ENCODE assay signal across 15 cellular contexts in genomic region chr16:70396209-70396904, GRCh38. TPM values are rescaled to one million over a fixed set of nuclear protein-coding genes. Genes with fewer than 3 reads are reported as not detected.
DNase-seq lines count a peak whose midpoint lies in the region; ATAC-seq, FAIRE-seq and TF ChIP-seq lines count a peak whose summit lies in the region.
"Had no signal": no experiment of that assay in that cellular context is flagged by ENCODE, and none has a peak within 500 bp of the region (broad histone marks: within the 10 kb centered on the region; RNA-seq: fewer than 3 reads in every experiment).

No MANE protein-coding gene starts in this region.

- no peak for TF ChIP-seq POLR2A in HepG2 (IDR thresholded peaks at IDR 0.05; ENCODE audit: insufficient read depth in 1 of 2, low read depth in 2 of 2, low read length in 2 of 2)

- no peaks in the 10 kb centered on the region for H3K27me3 Mint-ChIP-seq in effector memory CD8-positive, alpha-beta T cell
- H3K27me3 Mint-ChIP-seq in activated T-helper 1 cell treated with anti-CD3 and anti-CD28 coated beads, Interleukin-12 subunit alpha, Interleukin-12 subunit beta, Interleukin-2, Interleukin-4 antibody, amounts not matched to agents 30 ng/mL and 10 ng/mL and 1 ng/mL, durations not matched to agents 14 hours and 24 hours and 36 hours (ENCODE audit: insufficient read depth), result no peaks in the 10 kb centered on the region

- in situ Hi-C loops in HepG2 (cut with HindIII; ENCODE audit: extremely low pct_ligation_motif_present, low pct_unique_long_range_greater_than_20kb), result loop anchor here (5.0 kb wide), 1 partner anchor 71 kb away; no protein-coding TSS in a partner anchor

- no peak for FAIRE-seq in HepG2 (lab: Jason Lieb, UNC)

- no peak overlapping the region for H3K4me2 ChIP-seq in MM.1S (ENCODE audit: low read depth, low read length)
- no peak overlapping the region for H3K4me2 ChIP-seq in HepG2 (ENCODE audit: low read depth, low read length)

- H3K4me1 ChIP-seq in MM.1S (ENCODE audit: low read length) (no peaks in the 10 kb centered on the region), HepG2 (ENCODE audit: insufficient read depth, low read length) (peaks cover 4% of the 10 kb centered on the region; the same call in 1 of the 2 replicates)

- H3K9me3 ChIP-seq in MM.1S (replicated peaks; ENCODE audit: insufficient read depth, low read length), result no peaks in the 10 kb centered on the region
- no peaks in the 10 kb centered on the region for H3K9me3 ChIP-seq in HepG2 (ENCODE audit: low read length)

- H3K27me3 ChIP-seq in MM.1S (replicated peaks; ENCODE audit: insufficient read depth, low read length) (no peaks in the 10 kb centered on the region), HepG2 (ENCODE audit: control insufficient read depth in 1 of 2, insufficient read depth in 2 of 2, low read length in 2 of 2) (no peaks in the 10 kb centered on the region)

- H3K27ac Mint-ChIP-seq in effector memory CD8-positive, alpha-beta T cell, result no peak overlapping the region
- no peak overlapping the region for H3K27ac Mint-ChIP-seq in activated T-helper 1 cell treated with anti-CD3 and anti-CD28 coated beads, Interleukin-12 subunit alpha, Interleukin-12 subunit beta, Interleukin-2, Interleukin-4 antibody, amounts not matched to agents 30 ng/mL and 10 ng/mL and 1 ng/mL, durations not matched to agents 14 hours and 24 hours and 36 hours
- H3K27ac Mint-ChIP-seq: CD8-positive, alpha-beta T cell had no signal

- H3K4me3 Mint-ChIP-seq in effector memory CD8-positive, alpha-beta T cell, result no peak overlapping the region
- H3K4me3 Mint-ChIP-seq in activated T-helper 1 cell treated with anti-CD3 and anti-CD28 coated beads, Interleukin-12 subunit alpha, Interleukin-12 subunit beta, Interleukin-2, Interleukin-4 antibody, amounts not matched to agents 30 ng/mL and 10 ng/mL and 1 ng/mL, durations not matched to agents 14 hours and 24 hours and 36 hours, result no peak overlapping the region
- H3K4me3 Mint-ChIP-seq: CD8-positive, alpha-beta T cell; immature natural killer cell had no signal

- no peak for TF ChIP-seq CTCF in MM.1S (IDR thresholded peaks at IDR 0.05; ENCODE audit: low read length)
- no peak for TF ChIP-seq CTCF in VCaP (conservative IDR thresholded peaks at IDR 0.05)
- TF ChIP-seq CTCF in HepG2 (CRISPR knock-in tag; IDR thresholded peaks at IDR 0.05), result no peak

- no peaks in the 10 kb centered on the region; the same call in 1 of the 2 replicates for H3K79me2 ChIP-seq in MM.1S (ENCODE audit: low read length)
- H3K79me2 ChIP-seq in HepG2 (ENCODE audit: insufficient read depth, low read length), result peaks cover 3% of the 10 kb centered on the region

- WGBS in HepG2 (ENCODE audit: low lambda C conversion rate), result 86% methylated on average over 7 of the region's 7 CpGs

- POLR2A ChIA-PET in HepG2 (lab: Yijun Ruan, JAX), result interaction anchor here (0.7 to 1.0 kb wide), 4 partner anchors 15 to 258 kb away, joined by 3 to 4 read pairs (median 4); partner anchors contain the start of gene FCSK

- H3K36me3 ChIP-seq in MM.1S (replicated peaks; ENCODE audit: insufficient read depth, low read length) (no peaks in the 10 kb centered on the region), HepG2 (replicated peaks in 1 of 2; ENCODE audit: control insufficient read depth in 1 of 2, insufficient read depth in 2 of 2, low read length in 2 of 2) (peaks cover 38 to 58% of the 10 kb centered on the region in 2 experiments)

- TF ChIP-seq EP300 in HepG2 (IDR thresholded peaks at IDR 0.05; ENCODE audit: low read depth in 2 of 2, low read length in 2 of 2) (no peak), HepG2 (CRISPR knock-in tag; IDR thresholded peaks at IDR 0.05; ENCODE audit: borderline replicate concordance) (no peak)

- no peaks in the 10 kb centered on the region for H3K9me2 ChIP-seq in MM.1S (replicated peaks; ENCODE audit: insufficient read depth, low read length)

- no peak overlapping the region for H3K9ac ChIP-seq in MM.1S (ENCODE audit: low read length)
- no peak overlapping the region for H3K9ac ChIP-seq in HepG2 (ENCODE audit: insufficient read depth, low read depth, low read length)

- H3K4me1 Mint-ChIP-seq in effector memory CD8-positive, alpha-beta T cell (ENCODE audit: low read depth in 2 of 2), result peaks cover 0 to 1% of the 10 kb centered on the region in 2 donors
- H3K4me1 Mint-ChIP-seq in activated T-helper 1 cell treated with anti-CD3 and anti-CD28 coated beads, Interleukin-12 subunit alpha, Interleukin-12 subunit beta, Interleukin-2, Interleukin-4 antibody, amounts not matched to agents 30 ng/mL and 10 ng/mL and 1 ng/mL, durations not matched to agents 14 hours and 24 hours and 36 hours (ENCODE audit: low read depth), result peaks cover 5% of the 10 kb centered on the region

- ATAC-seq in HepG2 (no peak), HG03039 (IDR thresholded peaks at IDR 0.05; ENCODE audit: unreplicated experiment) (no peak), GM19351 (IDR thresholded peaks at IDR 0.05; ENCODE audit: unreplicated experiment) (no peak)
- ATAC-seq in effector memory CD8-positive, alpha-beta T cell (replicated peaks), result no peak

- 0 out of 2 replicates have a peak, but pooled peaks cover 6% of the 10 kb centered on the region for H3F3A ChIP-seq in MM.1S (ENCODE audit: insufficient read depth, low read length)

- H3K9me3 Mint-ChIP-seq in effector memory CD8-positive, alpha-beta T cell, result no peaks in the 10 kb centered on the region
- no peaks in the 10 kb centered on the region for H3K9me3 Mint-ChIP-seq in activated T-helper 1 cell treated with anti-CD3 and anti-CD28 coated beads, Interleukin-12 subunit alpha, Interleukin-12 subunit beta, Interleukin-2, Interleukin-4 antibody, amounts not matched to agents 30 ng/mL and 10 ng/mL and 1 ng/mL, durations not matched to agents 14 hours and 24 hours and 36 hours
- H3K9me3 Mint-ChIP-seq: CD8-positive, alpha-beta T cell; immature natural killer cell had no signal

- no peak for TF ChIP-seq RAD21 in HepG2 (CRISPR knock-in tag; IDR thresholded peaks at IDR 0.05)

- H3K4me3 ChIP-seq in MM.1S (ENCODE audit: low read length), result no peak overlapping the region
- no peak overlapping the region for H3K4me3 ChIP-seq in HepG2 (replicated peaks in 1 of 3; ENCODE audit: insufficient read depth in 1 of 3, low read depth in 2 of 3, low read length in 3 of 3)

- H4K20me1 ChIP-seq in MM.1S (ENCODE audit: insufficient read depth, low read length) (no peaks in the 10 kb centered on the region), HepG2 (ENCODE audit: insufficient read depth, low read length) (no peaks in the 10 kb centered on the region; the same call in 1 of the 2 replicates)

- CTCF ChIA-PET in HepG2 (lab: Yijun Ruan, JAX; ENCODE audit: low intra/inter-chr PET ratio, low total read pairs), result interaction anchor here (1.5 to 3.4 kb wide), 3 partner anchors 71 to 257 kb away, joined by 9 to 47 read pairs (median 11); no protein-coding TSS in a partner anchor

- H3K36me3 Mint-ChIP-seq in effector memory CD8-positive, alpha-beta T cell (ENCODE audit: insufficient read depth), result peaks cover 6% of the 10 kb centered on the region
- peaks cover 2% of the 10 kb centered on the region for H3K36me3 Mint-ChIP-seq in activated T-helper 1 cell treated with anti-CD3 and anti-CD28 coated beads, Interleukin-12 subunit alpha, Interleukin-12 subunit beta, Interleukin-2, Interleukin-4 antibody, amounts not matched to agents 30 ng/mL and 10 ng/mL and 1 ng/mL, durations not matched to agents 14 hours and 24 hours and 36 hours (ENCODE audit: low read depth)
- H3K36me3 Mint-ChIP-seq: immature natural killer cell had no signal

- H2AFZ ChIP-seq in MM.1S (ENCODE audit: low read length), result no peak overlapping the region
- H2AFZ ChIP-seq in HepG2 (ENCODE audit: low read length), result no peak overlapping the region

- intact Hi-C loops in HepG2 (cut with micrococcal nuclease; ENCODE audit: unreplicated experiment), result loop anchor here (5.0 kb wide), 1 partner anchor 56 kb away; the partner anchor contains the start of gene FCSK
- intact Hi-C loops in activated T-helper 1 cell treated with anti-CD3 and anti-CD28 coated beads, Interleukin-12 subunit alpha, Interleukin-12 subunit beta, Interleukin-2, Interleukin-4 antibody, amounts not matched to agents 30 ng/mL and 10 ng/mL and 1 ng/mL, durations not matched to agents 14 hours and 24 hours and 36 hours (cut with micrococcal nuclease), result no loop called here

- DNase-seq in DMS 273 (lab: John Stamatoyannopoulos, UW; ENCODE audit: unreplicated experiment) (peak; percentile 93), MM.1S (peak; percentile 19), HepG2 (ENCODE audit: low spot score) (no peak)
- no peak for DNase-seq in effector memory CD8-positive, alpha-beta T cell
- DNase-seq in activated T-helper 1 cell treated with anti-CD3 and anti-CD28 coated beads, Interleukin-12 subunit alpha, Interleukin-12 subunit beta, Interleukin-2, Interleukin-4 antibody, amounts not matched to agents 30 ng/mL and 10 ng/mL and 1 ng/mL, durations not matched to agents 14 hours and 24 hours and 36 hours (ENCODE audit: low spot score), result no peak
- DNase-seq: activated CD4-positive, alpha-beta T cell treated with anti-CD3 and anti-CD28 coated beads for 48 hours; activated naive CD4-positive, alpha-beta T cell treated with Interleukin-2 at 50 U/mL for 16 hours; CD8-positive, alpha-beta T cell; effector CD8-positive, alpha-beta T cell; immature natural killer cell; NCI-H1436; stimulated activated CD4-positive, alpha-beta T cell treated with anti-CD3 and anti-CD28 coated beads, Interleukin-4, amount 100 ng/mL, for 1 hour had no signal

- no TSS peak for BruUV-seq in HepG2 (replicated peaks; lab: Mats Ljungman, UMichigan)

- H3K27ac ChIP-seq in MM.1S (ENCODE audit: low read length) (no peak overlapping the region), VCaP (0 out of 2 replicates have a peak overlapping the region, but pooled peaks have one; percentile 13), HepG2 (ENCODE audit: extremely low read length, insufficient read depth, low read length) (no peak overlapping the region)

RNA-seq across cellular contexts. Expression of gene ST3GAL2, which starts 42.5 kb away (rescaled TPM):
- 17.8 and 24.9 TPM in 2 replicates for total RNA-seq in HepG2 (2016; rRNA removed; fragmentation: Illumina TruSeq; extraction: Trizol)
- total RNA-seq in HepG2 (2016; cell fraction: cytosol; rRNA removed; fragmentation: Illumina TruSeq; extraction: Trizol; ENCODE audit: low read depth), result 3.6 TPM in 2 replicates
- total RNA-seq in HepG2 (2016; cell fraction: insoluble cytoplasmic fraction; rRNA removed; fragmentation: Illumina TruSeq; extraction: Trizol), result 15.8 and 25.9 TPM in 2 replicates
- total RNA-seq in HepG2 (2016; cell fraction: membrane; rRNA removed; fragmentation: Illumina TruSeq; extraction: Trizol), result 14.6 and 18.9 TPM in 2 replicates
- total RNA-seq in HepG2 (2016; cell fraction: nucleus; rRNA removed; fragmentation: Illumina TruSeq; extraction: Trizol), result 15.0 and 18.9 TPM in 2 replicates
- polyA plus RNA-seq in HepG2 (2011; rRNA removed), result 16.3 and 17.0 TPM in 2 replicates
- polyA plus RNA-seq in HepG2 (2011; cell fraction: cytosol; rRNA removed), result 10.9 and 15.5 TPM in 2 replicates
- polyA plus RNA-seq in HepG2 (2011; cell fraction: nucleus; rRNA removed), result 14.6 and 16.7 TPM in 2 replicates
- polyA plus RNA-seq in HepG2 (2012), result 13.3 and 16.9 TPM in 2 replicates
- polyA plus RNA-seq in HepG2 (2016; cell fraction: cytosol; fragmentation: Illumina TruSeq; extraction: Trizol; ENCODE audit: low read depth), result 2.3 and 2.9 TPM in 2 replicates
- 20.4 and 21.6 TPM in 2 replicates for polyA plus RNA-seq in HepG2 (2016; cell fraction: insoluble cytoplasmic fraction; fragmentation: Illumina TruSeq; extraction: Trizol; ENCODE audit: low read depth)
- 11.6 and 11.9 TPM in 2 replicates for polyA plus RNA-seq in HepG2 (2016; cell fraction: membrane; fragmentation: Illumina TruSeq; extraction: Trizol; ENCODE audit: low read depth)
- polyA plus RNA-seq in HepG2 (2016; cell fraction: nucleus; fragmentation: Illumina TruSeq; extraction: Trizol; ENCODE audit: insufficient read depth, low read depth), result 22.8 and 26.4 TPM in 2 replicates
- polyA minus RNA-seq in HepG2 (2011; rRNA and poly(A)+ RNA removed; ENCODE audit: low replicate concordance), result 49.4 and 94.6 TPM in 2 replicates
- 25.8 and 27.6 TPM in 2 replicates for polyA minus RNA-seq in HepG2 (2011; cell fraction: cytosol; rRNA and poly(A)+ RNA removed)
- 22.4 and 31.0 TPM in 2 replicates for polyA minus RNA-seq in HepG2 (2011; cell fraction: nucleus; rRNA and poly(A)+ RNA removed)
- 35.6 and 37.7 TPM in 2 replicates for total RNA-seq in activated T-helper 1 cell treated with anti-CD3 and anti-CD28 coated beads, Interleukin-12 subunit alpha, Interleukin-12 subunit beta, Interleukin-2, Interleukin-4 antibody, amounts not matched to agents 30 ng/mL and 10 ng/mL and 1 ng/mL, durations not matched to agents 14 hours and 24 hours and 36 hours

RNA-seq across cellular contexts. Expression of gene DDX19A, which starts 49.7 kb away (rescaled TPM):
- 76.9 and 92.4 TPM in 2 replicates for total RNA-seq in HepG2 (2016; rRNA removed; fragmentation: Illumina TruSeq; extraction: Trizol)
- total RNA-seq in HepG2 (2016; cell fraction: cytosol; rRNA removed; fragmentation: Illumina TruSeq; extraction: Trizol; ENCODE audit: low read depth), result 16.1 and 17.3 TPM in 2 replicates
- 76.3 and 93.5 TPM in 2 replicates for total RNA-seq in HepG2 (2016; cell fraction: insoluble cytoplasmic fraction; rRNA removed; fragmentation: Illumina TruSeq; extraction: Trizol)
- total RNA-seq in HepG2 (2016; cell fraction: membrane; rRNA removed; fragmentation: Illumina TruSeq; extraction: Trizol), result 22.7 and 23.6 TPM in 2 replicates
- total RNA-seq in HepG2 (2016; cell fraction: nucleus; rRNA removed; fragmentation: Illumina TruSeq; extraction: Trizol), result 54.0 and 63.3 TPM in 2 replicates
- polyA plus RNA-seq in HepG2 (2011; rRNA removed), result 41.4 and 43.9 TPM in 2 replicates
- polyA plus RNA-seq in HepG2 (2011; cell fraction: cytosol; rRNA removed), result 42.7 and 50.0 TPM in 2 replicates
- polyA plus RNA-seq in HepG2 (2011; cell fraction: nucleus; rRNA removed), result 26.1 and 32.0 TPM in 2 replicates
- polyA plus RNA-seq in HepG2 (2012), result 34.4 and 41.8 TPM in 2 replicates
- 4.2 and 4.8 TPM in 2 replicates for polyA plus RNA-seq in HepG2 (2016; cell fraction: cytosol; fragmentation: Illumina TruSeq; extraction: Trizol; ENCODE audit: low read depth)
- 86.5 and 94.7 TPM in 2 replicates for polyA plus RNA-seq in HepG2 (2016; cell fraction: insoluble cytoplasmic fraction; fragmentation: Illumina TruSeq; extraction: Trizol; ENCODE audit: low read depth)
- 10.6 and 11.5 TPM in 2 replicates for polyA plus RNA-seq in HepG2 (2016; cell fraction: membrane; fragmentation: Illumina TruSeq; extraction: Trizol; ENCODE audit: low read depth)
- polyA plus RNA-seq in HepG2 (2016; cell fraction: nucleus; fragmentation: Illumina TruSeq; extraction: Trizol; ENCODE audit: insufficient read depth, low read depth), result 62.8 and 66.6 TPM in 2 replicates
- polyA minus RNA-seq in HepG2 (2011; rRNA and poly(A)+ RNA removed; ENCODE audit: low replicate concordance), result 57.7 and 87.7 TPM in 2 replicates
- 42.7 and 56.5 TPM in 2 replicates for polyA minus RNA-seq in HepG2 (2011; cell fraction: cytosol; rRNA and poly(A)+ RNA removed)
- 57.8 and 68.4 TPM in 2 replicates for polyA minus RNA-seq in HepG2 (2011; cell fraction: nucleus; rRNA and poly(A)+ RNA removed)
- 66.6 and 70.3 TPM in 2 replicates for total RNA-seq in activated T-helper 1 cell treated with anti-CD3 and anti-CD28 coated beads, Interleukin-12 subunit alpha, Interleukin-12 subunit beta, Interleukin-2, Interleukin-4 antibody, amounts not matched to agents 30 ng/mL and 10 ng/mL and 1 ng/mL, durations not matched to agents 14 hours and 24 hours and 36 hours

RNA-seq across cellular contexts. Expression of gene FCSK, which starts 58.0 kb away (rescaled TPM):
- 4.9 and 9.1 TPM in 2 replicates for total RNA-seq in HepG2 (2016; rRNA removed; fragmentation: Illumina TruSeq; extraction: Trizol)
- 4.4 and 5.2 TPM in 2 replicates for total RNA-seq in HepG2 (2016; cell fraction: cytosol; rRNA removed; fragmentation: Illumina TruSeq; extraction: Trizol; ENCODE audit: low read depth)
- total RNA-seq in HepG2 (2016; cell fraction: insoluble cytoplasmic fraction; rRNA removed; fragmentation: Illumina TruSeq; extraction: Trizol), result 4.2 and 8.4 TPM in 2 replicates
- 2.6 and 3.0 TPM in 2 replicates for total RNA-seq in HepG2 (2016; cell fraction: membrane; rRNA removed; fragmentation: Illumina TruSeq; extraction: Trizol)
- total RNA-seq in HepG2 (2016; cell fraction: nucleus; rRNA removed; fragmentation: Illumina TruSeq; extraction: Trizol), result 12.1 and 12.8 TPM in 2 replicates
- 15.0 and 19.2 TPM in 2 replicates for polyA plus RNA-seq in HepG2 (2011; rRNA removed)
- 6.7 and 8.3 TPM in 2 replicates for polyA plus RNA-seq in HepG2 (2011; cell fraction: cytosol; rRNA removed)
- 81.8 and 104 TPM in 2 replicates for polyA plus RNA-seq in HepG2 (2011; cell fraction: nucleus; rRNA removed)
- 6.2 and 6.4 TPM in 2 replicates for polyA plus RNA-seq in HepG2 (2012)
- 0.53 and 0.70 TPM in 2 replicates for polyA plus RNA-seq in HepG2 (2016; cell fraction: cytosol; fragmentation: Illumina TruSeq; extraction: Trizol; ENCODE audit: low read depth)
- polyA plus RNA-seq in HepG2 (2016; cell fraction: insoluble cytoplasmic fraction; fragmentation: Illumina TruSeq; extraction: Trizol; ENCODE audit: low read depth), result 3.5 and 3.9 TPM in 2 replicates
- 1.2 and 1.3 TPM in 2 replicates for polyA plus RNA-seq in HepG2 (2016; cell fraction: membrane; fragmentation: Illumina TruSeq; extraction: Trizol; ENCODE audit: low read depth)
- polyA plus RNA-seq in HepG2 (2016; cell fraction: nucleus; fragmentation: Illumina TruSeq; extraction: Trizol; ENCODE audit: insufficient read depth, low read depth), result 28.7 and 33.1 TPM in 2 replicates
- 24.8 and 29.5 TPM in 2 replicates for polyA minus RNA-seq in HepG2 (2011; rRNA and poly(A)+ RNA removed; ENCODE audit: low replicate concordance)
- polyA minus RNA-seq in HepG2 (2011; cell fraction: cytosol; rRNA and poly(A)+ RNA removed), result 4.3 and 5.3 TPM in 2 replicates
- polyA minus RNA-seq in HepG2 (2011; cell fraction: nucleus; rRNA and poly(A)+ RNA removed), result 15.6 and 19.0 TPM in 2 replicates
- total RNA-seq in activated T-helper 1 cell treated with anti-CD3 and anti-CD28 coated beads, Interleukin-12 subunit alpha, Interleukin-12 subunit beta, Interleukin-2, Interleukin-4 antibody, amounts not matched to agents 30 ng/mL and 10 ng/mL and 1 ng/mL, durations not matched to agents 14 hours and 24 hours and 36 hours, result 19.7 and 21.0 TPM in 2 replicates

Comparison
In these comparisons a context has a peak if more than half of its experiments do, and no peak if none do; other contexts are left out.
1. DNase-seq: peak in DMS 273 (single experiment) and MM.1S (single experiment); none in HepG2 (single experiment), effector memory CD8-positive, alpha-beta T cell (0 of 3) and activated T-helper 1 cell treated with anti-CD3 and anti-CD28 coated beads, Interleukin-12 subunit alpha, Interleukin-12 subunit beta, Interleukin-2, Interleukin-4 antibody, amounts not matched to agents 30 ng/mL and 10 ng/mL and 1 ng/mL, durations not matched to agents 14 hours and 24 hours and 36 hours (single experiment).